28 cellular contexts compared by ENCODE assay signal in the genomic region with DNA sequence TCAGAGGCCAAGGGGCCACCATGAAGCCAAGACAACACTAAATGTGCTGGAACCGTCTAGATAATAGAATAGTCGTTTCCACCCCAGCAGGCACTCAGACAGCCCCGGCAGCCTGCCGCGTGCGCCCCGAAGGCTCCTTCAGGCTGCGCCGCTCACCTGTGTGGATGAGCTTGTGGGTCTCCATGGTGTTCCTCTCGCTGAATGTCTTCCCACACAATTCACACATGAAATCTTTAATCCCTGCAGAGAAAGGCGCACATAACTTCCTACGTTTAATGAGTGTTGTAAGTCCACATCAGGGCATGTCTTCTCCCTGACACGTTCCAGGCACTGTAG. TPM values are rescaled to one million over a fixed set of nuclear protein-coding genes. Genes with fewer than 3 reads are reported as not detected.
"Had no signal": no experiment of that assay in that cellular context is flagged by ENCODE, and none has a peak within 500 bp of the region (broad histone marks: within the 10 kb centered on the region; RNA-seq: fewer than 3 reads in every experiment).

No MANE protein-coding gene starts in this region.

- H3K27me3 ChIP-seq: ascending aorta, breast epithelium, cardiac muscle cell, colonic mucosa had no signal

- H3K27ac ChIP-seq: ascending aorta, breast epithelium, cardiac muscle cell, colonic mucosa had no signal

- H3K4me1 ChIP-seq: ascending aorta, breast epithelium, colonic mucosa had no signal

- H3K4me3 ChIP-seq: ascending aorta, breast epithelium, cardiac muscle cell, colonic mucosa had no signal

- H3K27ac Mint-ChIP-seq: activated CD4-positive, alpha-beta memory T cell treated with anti-CD3 and anti-CD28 coated beads for 36 hours; activated CD4-positive, alpha-beta T cell treated with anti-CD3 and anti-CD28 coated beads for 36 hours; activated CD4-positive, alpha-beta T cell treated with anti-CD3 and anti-CD28 coated beads, Interleukin-2, amount 10 ng/mL, durations not matched to agents 24 days and 14 days; activated CD8-positive, alpha-beta T cell treated with anti-CD3 and anti-CD28 coated beads, Interleukin-2, amount 10 ng/mL, durations not matched to agents 7 days and 5 days; activated naive CD8-positive, alpha-beta T cell; activated T-cell treated with anti-CD3 and anti-CD28 coated beads, Interleukin-2, amount 50 U/mL, for 24 hours; brain; endodermal cell had no signal

- H3K4me1 Mint-ChIP-seq: activated CD4-positive, alpha-beta T cell treated with anti-CD3 and anti-CD28 coated beads for 36 hours; brain had no signal

- DNase-seq: activated CD4-positive, alpha-beta memory T cell treated with anti-CD3 and anti-CD28 coated beads for 36 hours; activated CD4-positive, alpha-beta T cell treated with anti-CD3 and anti-CD28 coated beads for 36 hours; activated CD4-positive, alpha-beta T cell treated with anti-CD3 and anti-CD28 coated beads, Interleukin-2, amount 10 ng/mL, durations not matched to agents 24 days and 14 days; activated CD4-positive, CD25-positive, alpha-beta regulatory T cell; activated CD4-positive, CD25-positive, alpha-beta regulatory T cell treated with anti-CD3 and anti-CD28 coated beads, Interleukin-2, amount 50 U/mL, for 72 hours; activated CD8-positive, alpha-beta memory T cell treated with anti-CD3 and anti-CD28 coated beads, Interleukin-2, amount 50 U/mL, for 48 hours; activated CD8-positive, alpha-beta T cell treated with anti-CD3 and anti-CD28 coated beads, Interleukin-2, amount 10 ng/mL, durations not matched to agents 7 days and 5 days; activated effector memory CD4-positive, alpha-beta T cell treated with Interleukin-2 at 50 U/mL for 16 hours; activated gamma-delta T cell treated with Interleukin-2 at 50 U/mL for 16 hours; activated naive CD4-positive, alpha-beta T cell treated with anti-CD3 and anti-CD28 coated beads, Interleukin-2, amount 50 U/mL, for 16 hours; activated naive CD4-positive, alpha-beta T cell treated with Interleukin-2 at 50 U/mL for 16 hours; activated T-cell treated with anti-CD3 and anti-CD28 coated beads for 4 hours; activated T-cell treated with anti-CD3 and anti-CD28 coated beads, Interleukin-2, amount 50 U/mL, for 24 hours; activated T-cell treated with anti-CD3 and anti-CD28 coated beads, Interleukin-2, amount 50 U/mL, for 72 hours; central memory CD4-positive, alpha-beta T cell; cerebellar nuclear complex; colonic mucosa; effector memory CD4-positive, alpha-beta T cell; endodermal cell; foreskin fibroblast; T-helper 1 cell; T-helper 2 cell had no signal

- H3K27me3 Mint-ChIP-seq: activated CD4-positive, alpha-beta memory T cell treated with anti-CD3 and anti-CD28 coated beads for 36 hours; activated CD4-positive, alpha-beta T cell treated with anti-CD3 and anti-CD28 coated beads for 36 hours; activated CD4-positive, alpha-beta T cell treated with anti-CD3 and anti-CD28 coated beads, Interleukin-2, amount 10 ng/mL, durations not matched to agents 24 days and 14 days; activated naive CD8-positive, alpha-beta T cell; activated T-cell treated with anti-CD3 and anti-CD28 coated beads, Interleukin-2, amount 50 U/mL, for 24 hours had no signal

- ATAC-seq: activated CD4-positive, alpha-beta T cell treated with anti-CD3 and anti-CD28 coated beads for 36 hours; activated CD8-positive, alpha-beta T cell treated with anti-CD3 and anti-CD28 coated beads, Interleukin-2, amount 10 ng/mL, durations not matched to agents 7 days and 5 days; activated T-cell treated with anti-CD3 and anti-CD28 coated beads, Interleukin-2, amount 50 U/mL, for 72 hours had no signal

- H3K36me3 ChIP-seq: breast epithelium, cardiac muscle cell had no signal

- H3K9me3 ChIP-seq: ascending aorta, breast epithelium, colonic mucosa had no signal

- H3K4me3 Mint-ChIP-seq: activated CD4-positive, alpha-beta memory T cell treated with anti-CD3 and anti-CD28 coated beads for 36 hours; activated CD4-positive, alpha-beta T cell treated with anti-CD3 and anti-CD28 coated beads for 36 hours; activated CD4-positive, alpha-beta T cell treated with anti-CD3 and anti-CD28 coated beads, Interleukin-2, amount 10 ng/mL, durations not matched to agents 24 days and 14 days; activated CD8-positive, alpha-beta T cell treated with anti-CD3 and anti-CD28 coated beads, Interleukin-2, amount 10 ng/mL, durations not matched to agents 7 days and 5 days; activated naive CD8-positive, alpha-beta T cell; activated T-cell treated with anti-CD3 and anti-CD28 coated beads, Interleukin-2, amount 50 U/mL, for 24 hours; activated T-cell treated with anti-CD3 and anti-CD28 coated beads, Interleukin-2, amount 50 U/mL, for 72 hours; brain; endodermal cell had no signal

- H3K9me3 Mint-ChIP-seq: activated CD4-positive, alpha-beta memory T cell treated with anti-CD3 and anti-CD28 coated beads for 36 hours; brain; endodermal cell had no signal

RNA-seq across cellular contexts. Expression of gene RIPK4, which starts 43.7 kb away (rescaled TPM):
- total RNA-seq: activated CD4-positive, alpha-beta T cell treated with anti-CD3 and anti-CD28 coated beads, Interleukin-2, amount 10 ng/mL, durations not matched to agents 24 days and 14 days; activated CD8-positive, alpha-beta T cell treated with anti-CD3 and anti-CD28 coated beads, Interleukin-2, amount 10 ng/mL, durations not matched to agents 7 days and 5 days; frontal cortex had no signal
